In genomic region chr10:77541944-77542343, GRCh38 we compare ENCODE assay signal across 22 cellular contexts.
"Had no signal": no experiment of that assay in that cellular context is flagged by ENCODE, and none has a peak within 500 bp of the region (broad histone marks: within the 10 kb centered on the region; RNA-seq: fewer than 3 reads in every experiment).

No MANE protein-coding gene starts in this region.

- H3K4me3 ChIP-seq: left ventricle myocardium inferior, lung, ovary, right atrium auricular region, right lobe of liver, smooth muscle cell, stomach, testis, thyroid gland, transverse colon, upper lobe of left lung, vagina had no signal

- ATAC-seq: left cardiac atrium; natural killer cell; stimulated activated naive CD8-positive, alpha-beta T cell treated with anti-CD3 and anti-CD28 coated beads, Interleukin-15, Interleukin-2, amounts not matched to agents 100 U/mL and 50 U/mL, for 24 hours had no signal

- H3K27ac ChIP-seq: left ventricle myocardium inferior, ovary, right atrium auricular region, right lobe of liver, stomach, testis, thyroid gland, transverse colon, upper lobe of left lung, vagina had no signal

- H3K4me2 ChIP-seq: smooth muscle cell had no signal

- H3K27me3 ChIP-seq: ovary, right atrium auricular region, right lobe of liver, stomach, testis, thyroid gland, transverse colon, upper lobe of left lung, vagina had no signal

- H3K36me3 ChIP-seq: left ventricle myocardium inferior, ovary, right atrium auricular region, right lobe of liver, stomach, thyroid gland, transverse colon, upper lobe of left lung, vagina had no signal

- H3K9me3 ChIP-seq: ovary, right lobe of liver, testis, thyroid gland, transverse colon, upper lobe of left lung, vagina had no signal

- H3K4me1 ChIP-seq: left ventricle myocardium inferior, right atrium auricular region, right lobe of liver, testis, thyroid gland, upper lobe of left lung, vagina had no signal

- DNase-seq: kidney glomerular epithelial cell; left cardiac atrium; left ventricle myocardium inferior; mesendoderm; natural killer cell; ovary; right lobe of liver; stimulated activated CD4-positive, alpha-beta T cell treated with anti-CD3 and anti-CD28 coated beads, Interleukin-12 subunit alpha, Interleukin-12 subunit beta, amount 100 ng/mL, for 4 hours; stimulated activated CD4-positive, alpha-beta T cell treated with anti-CD3 and anti-CD28 coated beads, Interleukin-15, amount 100 ng/mL, for 24 hours; stimulated activated CD4-positive, alpha-beta T cell treated with anti-CD3 and anti-CD28 coated beads, Interleukin-2, amount 100 ng/mL, for 24 hours; stimulated activated CD4-positive, alpha-beta T cell treated with anti-CD3 and anti-CD28 coated beads, Interleukin-4, amount 100 ng/mL, for 1 hour; stimulated activated naive B cell treated with anti-CD40 and anti-IgM and Interleukin-4, amounts not matched to agents 10 μg/mL and 1 μg/mL and 100 μg/mL, for 72 hours; stimulated activated naive CD8-positive, alpha-beta T cell treated with anti-CD3 and anti-CD28 coated beads, Interleukin-15, Interleukin-2, amounts not matched to agents 100 U/mL and 50 U/mL, for 24 hours; stomach; testis; thyroid gland; transverse colon; upper lobe of left lung had no signal
